2 cellular contexts compared by ENCODE assay signal in genomic region chr2:207875473-207876212, GRCh38.
TF ChIP-seq lines count a peak whose summit lies in the region.

No MANE protein-coding gene starts in this region.

TF ChIP-seq in A549, 52 proteins besides CTCF, POLR2A, EP300 and RAD21 (continued from another document):
- TF ChIP-seq NFE2L2 (conservative IDR thresholded peaks at IDR 0.05; ENCODE audit: low read length) (no peak), HEYL (CRISPR knock-in tag; IDR thresholded peaks at IDR 0.05) (no peak), E2F6 (IDR thresholded peaks at IDR 0.05; ENCODE audit: borderline replicate concordance, low read depth) (no peak), RNF2 (IDR thresholded peaks at IDR 0.05; ENCODE audit: borderline replicate concordance, low read depth) (no peak)

TF ChIP-seq in GM23338, 12 proteins besides CTCF, POLR2A, EP300 and RAD21 (continued from another document):
- TF ChIP-seq ZNF462 (CRISPR knock-in tag; IDR thresholded peaks at IDR 0.05): no peak
- no peak for TF ChIP-seq NANOG (IDR thresholded peaks at IDR 0.05; ENCODE audit: borderline replicate concordance)
- no peak for TF ChIP-seq STAT1 (IDR thresholded peaks at IDR 0.05; ENCODE audit: unreplicated experiment)
- no peak for TF ChIP-seq ETS1 (IDR thresholded peaks at IDR 0.05)
- TF ChIP-seq POLR2AphosphoS5 (IDR thresholded peaks at IDR 0.05; ENCODE audit: low read depth): no peak
- TF ChIP-seq ZNF331 (CRISPR knock-in tag; IDR thresholded peaks at IDR 0.05; ENCODE audit: low read depth): no peak
- no peak for TF ChIP-seq EZH2phosphoT487 (IDR thresholded peaks at IDR 0.05; ENCODE audit: unreplicated experiment)
- no peak for TF ChIP-seq JUNB (IDR thresholded peaks at IDR 0.05; ENCODE audit: unreplicated experiment)
- no peak for TF ChIP-seq CREB1 (CRISPR knock-in tag; IDR thresholded peaks at IDR 0.05; ENCODE audit: low read depth)
- no peak for TF ChIP-seq ZNF114 (CRISPR knock-in tag; IDR thresholded peaks at IDR 0.05)
- TF ChIP-seq REST (IDR thresholded peaks at IDR 0.05; ENCODE audit: unreplicated experiment): no peak
